Comparison of ENCODE assay signal across 8 cellular contexts in the genomic region with DNA sequence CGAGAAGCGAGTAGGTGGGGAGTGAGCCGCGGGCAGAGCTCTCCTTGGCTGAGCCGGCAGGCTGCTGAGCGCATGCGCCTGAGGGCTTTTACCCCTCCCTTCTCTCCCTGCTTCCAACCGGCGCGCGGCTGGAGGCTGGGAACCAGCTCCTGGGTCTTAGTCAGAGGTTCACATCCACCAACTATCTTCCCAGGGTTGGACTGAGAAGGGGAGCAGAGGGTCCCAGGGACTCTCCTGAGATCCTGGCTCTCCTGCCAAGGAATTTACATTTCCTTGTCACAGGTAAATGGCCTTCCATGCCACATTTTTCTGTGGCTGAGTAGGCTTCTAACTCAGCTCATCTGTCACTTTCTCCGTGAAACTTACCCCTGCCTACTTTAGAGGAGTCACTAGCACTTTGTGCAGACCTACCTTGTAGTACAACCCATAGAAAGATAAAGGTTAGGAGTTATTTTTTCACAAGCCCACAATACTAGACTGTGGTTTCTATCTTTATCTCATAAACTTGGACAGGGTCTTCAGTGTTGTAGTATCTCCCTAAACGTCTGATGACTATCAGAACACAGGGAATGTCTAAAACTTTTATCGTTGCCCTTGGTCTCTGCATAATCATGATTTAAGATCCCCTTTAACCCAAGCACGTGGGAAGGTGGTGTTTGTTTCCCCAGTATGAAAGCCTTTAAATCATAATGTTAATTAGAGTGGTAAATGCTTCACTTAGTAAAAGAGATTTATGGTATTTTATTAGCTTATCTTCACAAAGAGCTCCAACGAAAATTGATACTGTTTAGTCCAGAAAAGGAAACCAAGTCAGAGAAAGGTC. TPM values are rescaled to one million over a fixed set of nuclear protein-coding genes. Genes with fewer than 3 reads are reported as not detected.
DNase-seq lines count a peak whose midpoint lies in the region; ATAC-seq and TF ChIP-seq lines count a peak whose summit lies in the region.

No MANE protein-coding gene starts in this region.

- H3K27me3 ChIP-seq in H9 (ENCODE audit: insufficient read depth, low read length): no peaks in the 10 kb centered on the region

- H3K4ac ChIP-seq in H9 (ENCODE audit: low read depth, low read length): no peak overlapping the region

- peaks cover 4% of the 10 kb centered on the region for H3K4me1 ChIP-seq in H9 (ENCODE audit: insufficient read depth, low read length)

- DNase-seq in H9 (peak; percentile 96), RWPE1 (ENCODE audit: low spot score) (peak; percentile 94), endothelial cell (ENCODE audit: low spot score) (no peak), neural crest cell (ENCODE audit: low read depth, low spot score) (no peak), NCI-H226 (no peak), NCI-H187 treated with DMSO at 0.1 percent for 48 hours (lab: John Stamatoyannopoulos, UW) (no peak), SIG-M5 treated with dmso at 0.1 percent for 504 hours (lab: John Stamatoyannopoulos, UW; ENCODE audit: unreplicated experiment) (no peak)

- H2AFZ ChIP-seq in H9 (ENCODE audit: low read length): no peak overlapping the region

- no peak overlapping the region for H4K91ac ChIP-seq in H9 (ENCODE audit: insufficient read length, low read depth, low read length)

- H3K18ac ChIP-seq in H9 (ENCODE audit: insufficient read length, low read depth, low read length): no peak overlapping the region

- ATAC-seq in GM18499 (IDR thresholded peaks at IDR 0.05; ENCODE audit: insufficient read depth, unreplicated experiment): peak; percentile 53

- peak overlapping the region; percentile 81 for H3K4me2 ChIP-seq in H9 (ENCODE audit: insufficient read depth, insufficient read length, low read length)

- H4K5ac ChIP-seq in H9 (ENCODE audit: insufficient read length, low read depth, low read length): no peak overlapping the region

- peaks cover 2% of the 10 kb centered on the region; the same call in 1 of the 2 replicates for H3K79me2 ChIP-seq in H9 (ENCODE audit: insufficient read depth, low read length)

- CTCF ChIA-PET in RWPE1 (lab: Yijun Ruan, JAX): interaction anchor here (1.2 kb wide), 1 partner anchor 98 kb away, joined by 4 read pairs; no protein-coding TSS in a partner anchor

- H3K79me1 ChIP-seq in H9 (ENCODE audit: insufficient read depth, low read depth, low read length, poor library complexity, severe bottlenecking): no peaks in the 10 kb centered on the region

- no peak overlapping the region for H2BK12ac ChIP-seq in H9 (ENCODE audit: insufficient read length, low read depth, low read length)

- H2BK15ac ChIP-seq in H9 (ENCODE audit: low read depth, low read length): no peak overlapping the region

- H3K27ac Mint-ChIP-seq in H9 (peak overlapping the region; percentile 25 to 97 (median 77)), endothelial cell (ENCODE audit: unreplicated experiment) (peak overlapping the region; percentile 81), neural crest cell (ENCODE audit: unreplicated experiment) (peak overlapping the region; percentile 89)

- H3T11ph ChIP-seq in H9 (ENCODE audit: low read length): no peak overlapping the region

- POLR2A ChIA-PET in RWPE1 (lab: Yijun Ruan, JAX; ENCODE audit: low non-redundant PET): no interaction called here

- H3K27me3 Mint-ChIP-seq in H9 (ENCODE audit: low read depth): no peaks in the 10 kb centered on the region
- H3K27me3 Mint-ChIP-seq in endothelial cell (ENCODE audit: unreplicated experiment): no peaks in the 10 kb centered on the region
- no peaks in the 10 kb centered on the region for H3K27me3 Mint-ChIP-seq in neural crest cell (ENCODE audit: low read depth)

- peak overlapping the region; percentile 82 for H3K9ac ChIP-seq in H9 (ENCODE audit: extremely low read depth, insufficient read length, low read length)

- H2BK5ac ChIP-seq in H9 (ENCODE audit: insufficient read length, low read length): no peak overlapping the region

- 0 out of 2 replicates have a peak overlapping the region, but pooled peaks have one; percentile 0 for H3K14ac ChIP-seq in H9 (ENCODE audit: insufficient read depth, low read length)

- no peaks in the 10 kb centered on the region for H3K36me3 Mint-ChIP-seq in H9 (ENCODE audit: insufficient read depth in 1 of 3, low read depth in 3 of 3)
- peaks cover 5% of the 10 kb centered on the region for H3K36me3 Mint-ChIP-seq in endothelial cell (ENCODE audit: low read depth, unreplicated experiment)
- no peaks in the 10 kb centered on the region for H3K36me3 Mint-ChIP-seq in neural crest cell (ENCODE audit: low read depth)

- WGBS in H9 (ENCODE audit: extremely low coverage, insufficient read length, low lambda C conversion rate): no CpG with 5 or more reads among the region's 16 CpGs

- no peak overlapping the region for H2BK120ac ChIP-seq in H9 (ENCODE audit: low read depth, low read length, poor library complexity, severe bottlenecking)

- H2BK20ac ChIP-seq in H9 (ENCODE audit: low read depth, low read length, poor library complexity, severe bottlenecking): no peak overlapping the region

- H3K4me3 Mint-ChIP-seq in H9 (peak overlapping the region; percentile 92), endothelial cell (ENCODE audit: unreplicated experiment) (peak overlapping the region; percentile 94), neural crest cell (peak overlapping the region; percentile 98)

- H3K56ac ChIP-seq in H9 (ENCODE audit: insufficient read length, low read depth, low read length): no peak overlapping the region

- H2AK5ac ChIP-seq in H9 (ENCODE audit: insufficient read length, low read length): no peak overlapping the region

- H3K4me1 Mint-ChIP-seq in H9 (peaks cover 29 to 37% of the 10 kb centered on the region in 2 experiments), endothelial cell (ENCODE audit: unreplicated experiment) (peaks cover 29% of the 10 kb centered on the region), neural crest cell (peaks cover 53% of the 10 kb centered on the region)

- no peak overlapping the region for H4K8ac ChIP-seq in H9 (replicated peaks; ENCODE audit: insufficient read length, low read depth, low read length)

- TF ChIP-seq CTCF in H9 (conservative IDR thresholded peaks at IDR 0.05) (no peak), RWPE1 (conservative IDR thresholded peaks at IDR 0.05; ENCODE audit: low read depth) (no peak), endothelial cell (IDR thresholded peaks at IDR 0.05; ENCODE audit: unreplicated experiment) (no peak), neural crest cell (conservative IDR thresholded peaks at IDR 0.05) (no peak)

- peak overlapping the region; percentile 50 for H3K27ac ChIP-seq in H9 (ENCODE audit: insufficient read length, low read depth, low read length)
- peak overlapping the region; percentile 100 for H3K27ac ChIP-seq in RWPE1

- H3K9me3 Mint-ChIP-seq in H9: no peaks in the 10 kb centered on the region
- H3K9me3 Mint-ChIP-seq in endothelial cell (ENCODE audit: unreplicated experiment): no peaks in the 10 kb centered on the region
- no peaks in the 10 kb centered on the region for H3K9me3 Mint-ChIP-seq in neural crest cell

- H3K23me2 ChIP-seq in H9 (ENCODE audit: insufficient read length, low read depth, low read length, poor library complexity, severe bottlenecking): peaks cover 4% of the 10 kb centered on the region

- no peaks in the 10 kb centered on the region for H4K20me1 ChIP-seq in H9 (ENCODE audit: control insufficient read depth, insufficient read depth, insufficient read length)

- no peaks in the 10 kb centered on the region for H3K9me3 ChIP-seq in H9 (ENCODE audit: control insufficient read depth, low read depth, low read length)

- no peak overlapping the region for H3K23ac ChIP-seq in H9 (ENCODE audit: insufficient read length, low read depth, low read length)

RNA-seq across cellular contexts. Expression of gene TBC1D5, which starts 0.6 kb away (rescaled TPM):
- total RNA-seq in H9 (2021) (25.0 and 28.5 TPM in 2 replicates), endothelial cell (ENCODE audit: unreplicated experiment) (48.2 TPM), neural crest cell (51.2 and 52.6 TPM in 2 replicates)

Comparison
In these comparisons a context has a peak if more than half of its experiments do, and no peak if none do; other contexts are left out.
1. DNase-seq: peak in H9 (single experiment) and RWPE1 (single experiment); none in endothelial cell (single experiment), neural crest cell (single experiment), NCI-H226 (single experiment), NCI-H187 treated with DMSO at 0.1 percent for 48 hours (single experiment) and SIG-M5 treated with dmso at 0.1 percent for 504 hours (single experiment).
2. Peak in every context shown above with its lines, with median percentiles within 50 percentile points of each other: H3K27ac Mint-ChIP-seq and H3K4me3 Mint-ChIP-seq.